19 cellular contexts compared by ENCODE assay signal in the genomic region with DNA sequence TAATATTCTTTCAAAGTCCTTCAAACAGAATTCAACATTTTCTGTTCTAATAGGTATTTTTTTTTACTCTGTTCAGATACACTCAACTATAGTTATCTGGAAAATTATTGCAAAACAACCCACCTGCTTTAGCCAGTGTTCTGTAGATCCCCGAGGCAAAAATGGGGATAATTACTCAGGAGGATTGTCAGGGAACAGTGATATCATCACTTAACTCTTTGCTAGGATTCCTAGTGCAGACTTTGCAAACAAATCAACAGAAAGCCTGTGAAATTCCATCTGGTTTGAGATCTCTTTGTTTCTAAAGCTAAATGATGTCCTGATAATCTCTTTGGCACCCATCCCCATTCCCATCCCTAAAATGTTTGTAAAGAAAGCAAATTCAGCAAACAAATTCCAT.
"Had no signal": no experiment of that assay in that cellular context is flagged by ENCODE, and none has a peak within 500 bp of the region (broad histone marks: within the 10 kb centered on the region; RNA-seq: fewer than 3 reads in every experiment).

No MANE protein-coding gene starts in this region.

- H3K27me3 Mint-ChIP-seq: activated CD4-positive, alpha-beta T cell treated with anti-CD3 and anti-CD28 coated beads, Interleukin-2, amount 10 ng/mL, durations not matched to agents 24 days and 14 days; activated naive CD8-positive, alpha-beta T cell treated with anti-CD3 and anti-CD28 coated beads, Interleukin-2, amount 10 ng/mL, durations not matched to agents 7 days and 5 days; natural killer cell treated with Interleukin-12 subunit alpha and Interleukin-12 subunit beta and Interleukin-15 and Interleukin-18, amount 100 ng/mL, for 72 hours had no signal

- H3K36me3 Mint-ChIP-seq: activated naive CD8-positive, alpha-beta T cell treated with anti-CD3 and anti-CD28 coated beads, Interleukin-2, amount 10 ng/mL, durations not matched to agents 7 days and 5 days; natural killer cell treated with Interleukin-12 subunit alpha and Interleukin-12 subunit beta and Interleukin-15 and Interleukin-18, amount 100 ng/mL, for 72 hours; stimulated activated effector memory CD8-positive, alpha-beta T cell treated with anti-CD3 and anti-CD28 coated beads, Interleukin-12 subunit alpha, Interleukin-12 subunit beta, amount 100 ng/mL, for 72 hours had no signal

- H3K4me1 Mint-ChIP-seq: activated CD4-positive, alpha-beta T cell treated with anti-CD3 and anti-CD28 coated beads, Interleukin-2, amount 10 ng/mL, durations not matched to agents 24 days and 14 days; activated naive CD8-positive, alpha-beta T cell treated with anti-CD3 and anti-CD28 coated beads, Interleukin-2, amount 10 ng/mL, durations not matched to agents 7 days and 5 days; activated T-helper 17 cell treated with anti-CD3 and anti-CD28 coated beads, Interleukin-2, amount 50 U/mL, for 72 hours; stimulated activated effector memory CD8-positive, alpha-beta T cell treated with anti-CD3 and anti-CD28 coated beads, Interleukin-12 subunit alpha, Interleukin-12 subunit beta, amount 100 ng/mL, for 72 hours had no signal

- H3K4me3 ChIP-seq: gastrocnemius medialis, heart left ventricle, smooth muscle cell, stomach, upper lobe of left lung had no signal

- H3K27me3 ChIP-seq: gastrocnemius medialis, heart left ventricle, neutrophil, stomach, upper lobe of left lung had no signal

- H3K36me3 ChIP-seq: gastrocnemius medialis, heart left ventricle, neutrophil, stomach, upper lobe of left lung had no signal

- ATAC-seq: activated CD8-positive, alpha-beta T cell treated with anti-CD3 and anti-CD28 coated beads for 36 hours; activated T-helper 17 cell treated with anti-CD3 and anti-CD28 coated beads, Interleukin-2, amount 50 U/mL, for 72 hours; heart left ventricle; natural killer cell treated with Interleukin-12 subunit alpha and Interleukin-12 subunit beta and Interleukin-15 and Interleukin-18, amount 100 ng/mL, for 72 hours; sciatic nerve; stimulated activated effector memory CD8-positive, alpha-beta T cell treated with anti-CD3 and anti-CD28 coated beads, Interleukin-12 subunit alpha, Interleukin-12 subunit beta, amount 100 ng/mL, for 72 hours had no signal

- H3K27ac ChIP-seq: gastrocnemius medialis, heart left ventricle, neutrophil, stomach, upper lobe of left lung had no signal

- H3K9me3 ChIP-seq: gastrocnemius medialis, neutrophil, upper lobe of left lung had no signal

- H3K4me3 Mint-ChIP-seq: activated CD4-positive, alpha-beta T cell treated with anti-CD3 and anti-CD28 coated beads, Interleukin-2, amount 10 ng/mL, durations not matched to agents 24 days and 14 days; activated CD8-positive, alpha-beta T cell treated with anti-CD3 and anti-CD28 coated beads for 36 hours; activated naive CD8-positive, alpha-beta T cell treated with anti-CD3 and anti-CD28 coated beads, Interleukin-2, amount 10 ng/mL, durations not matched to agents 7 days and 5 days; activated T-helper 17 cell treated with anti-CD3 and anti-CD28 coated beads, Interleukin-2, amount 50 U/mL, for 72 hours; natural killer cell treated with Interleukin-12 subunit alpha and Interleukin-12 subunit beta and Interleukin-15 and Interleukin-18, amount 100 ng/mL, for 72 hours; stimulated activated effector memory CD8-positive, alpha-beta T cell treated with anti-CD3 and anti-CD28 coated beads, Interleukin-12 subunit alpha, Interleukin-12 subunit beta, amount 100 ng/mL, for 72 hours had no signal

- H3K9me3 Mint-ChIP-seq: activated CD4-positive, alpha-beta T cell treated with anti-CD3 and anti-CD28 coated beads, Interleukin-2, amount 10 ng/mL, durations not matched to agents 24 days and 14 days; activated CD8-positive, alpha-beta T cell treated with anti-CD3 and anti-CD28 coated beads for 36 hours; activated naive CD8-positive, alpha-beta T cell treated with anti-CD3 and anti-CD28 coated beads, Interleukin-2, amount 10 ng/mL, durations not matched to agents 7 days and 5 days; activated T-helper 17 cell treated with anti-CD3 and anti-CD28 coated beads, Interleukin-2, amount 50 U/mL, for 72 hours; natural killer cell treated with Interleukin-12 subunit alpha and Interleukin-12 subunit beta and Interleukin-15 and Interleukin-18, amount 100 ng/mL, for 72 hours had no signal

- H3K4me1 ChIP-seq: heart left ventricle, stomach had no signal

- H3K27ac Mint-ChIP-seq: activated CD4-positive, alpha-beta T cell treated with anti-CD3 and anti-CD28 coated beads, Interleukin-2, amount 10 ng/mL, durations not matched to agents 24 days and 14 days; activated CD8-positive, alpha-beta T cell treated with anti-CD3 and anti-CD28 coated beads for 36 hours; activated naive CD8-positive, alpha-beta T cell treated with anti-CD3 and anti-CD28 coated beads, Interleukin-2, amount 10 ng/mL, durations not matched to agents 7 days and 5 days; activated T-helper 17 cell treated with anti-CD3 and anti-CD28 coated beads, Interleukin-2, amount 50 U/mL, for 72 hours; natural killer cell treated with Interleukin-12 subunit alpha and Interleukin-12 subunit beta and Interleukin-15 and Interleukin-18, amount 100 ng/mL, for 72 hours; stimulated activated effector memory CD8-positive, alpha-beta T cell treated with anti-CD3 and anti-CD28 coated beads, Interleukin-12 subunit alpha, Interleukin-12 subunit beta, amount 100 ng/mL, for 72 hours had no signal

- DNase-seq: activated CD4-positive, alpha-beta T cell treated with anti-CD3 and anti-CD28 coated beads, Interleukin-2, amount 10 ng/mL, durations not matched to agents 24 days and 14 days; activated CD8-positive, alpha-beta T cell treated with anti-CD3 and anti-CD28 coated beads for 36 hours; activated naive CD4-positive, alpha-beta T cell treated with Interleukin-2 at 50 U/mL for 16 hours; activated naive CD8-positive, alpha-beta T cell treated with anti-CD3 and anti-CD28 coated beads, Interleukin-2, amount 10 ng/mL, durations not matched to agents 7 days and 5 days; activated T-cell treated with anti-CD3 and anti-CD28 coated beads, Interleukin-2, amount 50 U/mL, for 1 hour; amygdala; caudate nucleus; heart left ventricle; stimulated activated CD4-positive, alpha-beta T cell treated with anti-CD3 and anti-CD28 coated beads, Interleukin-4, amount 100 ng/mL, for 1 hour; stomach; T1000; upper lobe of left lung had no signal
